ENCODE assay signal across 8 cellular contexts in genomic region chr4:54234497-54235205, GRCh38. TPM values are rescaled to one million over a fixed set of nuclear protein-coding genes. Genes with fewer than 3 reads are reported as not detected.
A peak's percentile ranks its signal among the peaks of the same experiment; 100 is the strongest.
DNase-seq lines count a peak whose midpoint lies in the region; ATAC-seq, FAIRE-seq and TF ChIP-seq lines count a peak whose summit lies in the region.

No MANE protein-coding gene starts in this region.

- H3K4me1 ChIP-seq in ACC112 (ENCODE audit: control insufficient read depth, insufficient read depth, low read length, unreplicated experiment) (peaks cover 17% of the 10 kb centered on the region), K562 (replicated peaks in 1 of 2; ENCODE audit: control insufficient read depth in 2 of 2, insufficient read depth in 2 of 2, low read length in 2 of 2) (peaks cover 0 to 12% of the 10 kb centered on the region in 2 experiments; a peak in 2 of 5 replicates), muscle layer of duodenum (ENCODE audit: control insufficient read depth in 1 of 2, insufficient read depth in 2 of 2, low read length in 2 of 2) (peaks cover 0 to 30% of the 10 kb centered on the region in 2 donors)

- CTCF ChIA-PET in K562 (lab: Yijun Ruan, JAX; ENCODE audit: low intra/inter-chr PET ratio): interaction anchor here (0.5 to 2.1 kb wide), 9 partner anchors 304 to 1859 kb away, joined by 3 to 10 read pairs (median 4); no protein-coding TSS in a partner anchor

- ATAC-seq in K562: peak; percentile 6; the same call in 1 of the 3 replicates

- H3K4me3 ChIP-seq in ACC112 (ENCODE audit: low read depth, low read length) (peak overlapping the region; percentile 91), K562 (no peak overlapping the region), muscle layer of duodenum (ENCODE audit: low read depth in 1 of 2, low read length in 2 of 2) (peak overlapping the region; percentile 27 to 67)

- H3K4me2 ChIP-seq in K562 (ENCODE audit: insufficient read depth, low read length): no peak overlapping the region

- 0% methylated on average over 10 of the region's 10 CpGs for WGBS in K562 (ENCODE audit: insufficient coverage, low coverage, missing lambda C conversion rate)

- no peaks in the 10 kb centered on the region for H3K27me3 ChIP-seq in ACC112 (ENCODE audit: insufficient read depth, low read length)
- H3K27me3 ChIP-seq in K562 (ENCODE audit: control insufficient read depth in 2 of 2, insufficient read depth in 2 of 2, low read length in 2 of 2): peaks cover 0 to 23% of the 10 kb centered on the region in 2 experiments; a peak in 3 of 5 replicates
- peaks cover 21% of the 10 kb centered on the region for H3K27me3 ChIP-seq in muscle layer of duodenum (ENCODE audit: low read depth, low read length)

- no peaks in the 10 kb centered on the region for H3K9me3 ChIP-seq in K562 (replicated peaks; ENCODE audit: control insufficient read depth, insufficient read depth, low read depth, low read length)
- H3K9me3 ChIP-seq in muscle layer of duodenum (ENCODE audit: control insufficient read depth in 1 of 2, low read length in 2 of 2): no peaks in the 10 kb centered on the region

- FAIRE-seq in K562 (lab: Jason Lieb, UNC): no peak

- no peak overlapping the region for H3K9ac ChIP-seq in K562 (ENCODE audit: insufficient read depth in 1 of 2, low read depth in 2 of 2, low read length in 2 of 2)

- in situ Hi-C loops in K562 (cut with MboI): loop anchor here (5.0 to 25.0 kb wide), 3 partner anchors 747 to 1847 kb away; no protein-coding TSS in a partner anchor

- no peaks in the 10 kb centered on the region; the same call in 1 of the 2 replicates for H4K20me1 ChIP-seq in K562 (replicated peaks; ENCODE audit: control insufficient read depth, insufficient read depth, low read length)

- H2AFZ ChIP-seq in ACC112 (ENCODE audit: low read length, unreplicated experiment) (peak overlapping the region; percentile 52), K562 (ENCODE audit: low read depth, low read length) (no peak overlapping the region)

- peaks cover 89% of the 10 kb centered on the region for H3K79me2 ChIP-seq in ACC112 (ENCODE audit: control insufficient read depth, insufficient read depth, low read length, unreplicated experiment)
- H3K79me2 ChIP-seq in K562 (ENCODE audit: control insufficient read depth, insufficient read depth, low read length): no peaks in the 10 kb centered on the region

- peaks cover 11% of the 10 kb centered on the region for H3K36me3 ChIP-seq in ACC112 (ENCODE audit: insufficient read depth, low read length)
- no peaks in the 10 kb centered on the region for H3K36me3 ChIP-seq in K562 (ENCODE audit: control insufficient read depth, insufficient read depth, low read length)
- peaks cover 0 to 4% of the 10 kb centered on the region in 2 donors for H3K36me3 ChIP-seq in muscle layer of duodenum (ENCODE audit: control insufficient read depth in 1 of 2, insufficient read depth in 2 of 2, low read length in 2 of 2)

- no TSS peak for BruUV-seq in K562 (replicated peaks; lab: Mats Ljungman, UMichigan)

- TF ChIP-seq CTCF in K562 (IDR thresholded peaks at IDR 0.05 in 2 of 3, conservative IDR thresholded peaks at IDR 0.05 in 1 of 3; ENCODE audit: insufficient read depth in 2 of 3, low read depth in 1 of 3, low read length in 3 of 3): no peak

- TF ChIP-seq RAD21 in K562 (CRISPR knock-in tag; conservative IDR thresholded peaks at IDR 0.05 in 1 of 2, IDR thresholded peaks at IDR 0.05 in 1 of 2): no peak

- no peaks in the 10 kb centered on the region for H3K9me1 ChIP-seq in K562 (ENCODE audit: control insufficient read depth, insufficient read depth, low read length)

- DNase-seq in HT1080 (ENCODE audit: low read depth) (peak; percentile 18), K562 (ENCODE audit: extremely low read depth in 1 of 4, low spot score in 3 of 4) (no peak), NCI-H510A treated with DMSO at 0.1 percent for 48 hours (lab: John Stamatoyannopoulos, UW) (no peak), midbrain (lab: John Stamatoyannopoulos, UW) (no peak), dedifferentiated amniotic fluid mesenchymal stem cell (ENCODE audit: extremely low spot score) (no peak)
- no peak for DNase-seq in activated effector memory CD4-positive, alpha-beta T cell treated with anti-CD3 and anti-CD28 coated beads, Interleukin-2, amount 50 U/mL, for 16 hours

- POLR2A ChIA-PET in K562 (lab: Yijun Ruan, JAX): interaction anchor here (1.3 kb wide), 1 partner anchor 305 kb away, joined by 4 read pairs; no protein-coding TSS in a partner anchor

- TF ChIP-seq POLR2A in K562 (conservative IDR thresholded peaks at IDR 0.05): no peak

- TF ChIP-seq EP300 in K562 (IDR thresholded peaks at IDR 0.05; ENCODE audit: low read length): no peak

- H3K27ac ChIP-seq in ACC112 (ENCODE audit: low read depth, low read length) (no peak overlapping the region), K562 (ENCODE audit: extremely low read depth, low read depth, low read length) (no peak overlapping the region), muscle layer of duodenum (ENCODE audit: low read length) (peak overlapping the region; percentile 4)

- intact Hi-C loops in K562 (cut with micrococcal nuclease): loop anchor here (2.0 to 10.0 kb wide), 4 partner anchors 527 to 1857 kb away; no protein-coding TSS in a partner anchor

TF ChIP-seq in K562, 482 proteins besides CTCF, POLR2A, EP300 and RAD21:
- no peak for TF ChIP-seq RHOXF2B (CRISPR knock-in tag; conservative IDR thresholded peaks at IDR 0.05)
- TF ChIP-seq CEBPB (tag; IDR thresholded peaks at IDR 0.05): 0 out of 2 replicates have a peak, but pooled peaks have one; percentile 50
- no peak for TF ChIP-seq MTF1 (CRISPR knock-in tag; IDR thresholded peaks at IDR 0.05; ENCODE audit: borderline replicate concordance)

RNA-seq across cellular contexts. Expression of gene PDGFRA, which starts 5.6 kb away (rescaled TPM):
- not detected in 2 replicates for total RNA-seq in HT1080 (2014; rRNA removed; shearing (Covaris generic))
- 0.02 and 0.06 TPM in 2 replicates for polyA plus RNA-seq in HT1080 (2015; cell fraction: cytosol; rRNA removed)
- 0.18 TPM in 1 of 2 replicates, not detected in the other for polyA plus RNA-seq in HT1080 (2015; cell fraction: nucleus; rRNA removed)
- not detected in 2 replicates for total RNA-seq in K562 (2011; cell fraction: chromatin; rRNA removed; ENCODE audit: low replicate concordance)
- total RNA-seq in K562 (2011; cell fraction: nucleolus; rRNA removed): not detected in 2 replicates
- total RNA-seq in K562 (2011; cell fraction: nucleoplasm; rRNA removed): not detected in 2 replicates
- total RNA-seq in K562 (2014; rRNA removed): not detected in 2 replicates
- total RNA-seq in K562 (2014; rRNA removed; fragmentation: Illumina TruSeq; extraction: Trizol): not detected in 2 replicates
- not detected in 2 replicates for total RNA-seq in K562 (2015; rRNA removed; fragmentation: Illumina TruSeq; extraction: Trizol)
- total RNA-seq in K562 (2021): 0.29 and 0.40 TPM in 2 replicates
- not detected in 2 replicates for polyA plus RNA-seq in K562 (2011; rRNA removed)
- not detected in 2 replicates for polyA plus RNA-seq in K562 (2011; cell fraction: cytosol; rRNA removed)
- polyA plus RNA-seq in K562 (2011; cell fraction: nucleus; rRNA removed): not detected in 2 replicates
- not detected in 2 replicates for polyA plus RNA-seq in K562 (2012)
- not detected in 2 replicates for polyA plus RNA-seq in K562 (2014; fragmentation: Illumina TruSeq; extraction: Trizol)
- polyA plus RNA-seq in K562 (2014; fragmentation: Nextera tagmentation; extraction: Ambion mirVana): not detected
- not detected in 2 replicates for polyA plus RNA-seq in K562 (2014; rRNA removed)
- not detected in 2 replicates for polyA minus RNA-seq in K562 (2011; rRNA and poly(A)+ RNA removed)
- polyA minus RNA-seq in K562 (2011; cell fraction: cytosol; rRNA and poly(A)+ RNA removed): not detected in 2 replicates
- not detected in 2 replicates for polyA minus RNA-seq in K562 (2011; cell fraction: nucleus; rRNA and poly(A)+ RNA removed)
